ENCODE assay signal across 9 cellular contexts in genomic region chr3:52193059-52193458, GRCh38. TPM values are rescaled to one million over a fixed set of nuclear protein-coding genes. Genes with fewer than 3 reads are reported as not detected.
DNase-seq lines count a peak whose midpoint lies in the region; ATAC-seq, FAIRE-seq and TF ChIP-seq lines count a peak whose summit lies in the region.
"Had no signal": no experiment of that assay in that cellular context is flagged by ENCODE, and none has a peak within 500 bp of the region (broad histone marks: within the 10 kb centered on the region; RNA-seq: fewer than 3 reads in every experiment).

No MANE protein-coding gene starts in this region.

- TF ChIP-seq POLR2A in right lobe of liver (IDR thresholded peaks at IDR 0.05): no peak
- TF ChIP-seq POLR2A in GM18505 (IDR thresholded peaks at IDR 0.05; ENCODE audit: borderline replicate concordance, extremely low read depth, insufficient read depth, insufficient read length): no peak

- DNase-seq in ACHN (peak; percentile 58), HTR-8/SVneo (ENCODE audit: insufficient read length, low spot score) (peak; percentile 75), bronchial epithelial cell (ENCODE audit: low read depth) (peak; percentile 57), right lobe of liver (peak; percentile 88 to 95 (median 94))
- no peak for DNase-seq in activated CD4-positive, alpha-beta T cell treated with anti-CD3 and anti-CD28 coated beads, Interleukin-2, amount 50 U/mL, for 4 hours

- intact Hi-C loops in right lobe of liver (cut with DNase I): no loop called here

- H3K27me3 ChIP-seq in bronchial epithelial cell (ENCODE audit: control insufficient read depth, insufficient read depth, low read length): peaks cover 2% of the 10 kb centered on the region
- no peaks in the 10 kb centered on the region for H3K27me3 ChIP-seq in right lobe of liver

- no peaks in the 10 kb centered on the region for H3K9me3 Mint-ChIP-seq in activated T-helper 17 cell treated with anti-CD3 and anti-CD28 coated beads, Interleukin-2, amount 50 U/mL, for 72 hours

- no peaks in the 10 kb centered on the region for H3K27me3 Mint-ChIP-seq in activated T-helper 17 cell treated with anti-CD3 and anti-CD28 coated beads, Interleukin-2, amount 50 U/mL, for 72 hours
- H3K27me3 Mint-ChIP-seq: progenitor cell of endocrine pancreas had no signal

- WGBS in right lobe of liver (ENCODE audit: insufficient coverage, low coverage, low lambda C conversion rate, missing lambda C conversion rate): 9% methylated on average over 7 of the region's 18 CpGs

- H3K4me3 ChIP-seq in bronchial epithelial cell (ENCODE audit: low read depth, low read length) (no peak overlapping the region), right lobe of liver (no peak overlapping the region)

- no peak overlapping the region for H3K27ac Mint-ChIP-seq in activated T-helper 17 cell treated with anti-CD3 and anti-CD28 coated beads, Interleukin-2, amount 50 U/mL, for 72 hours
- H3K27ac Mint-ChIP-seq: progenitor cell of endocrine pancreas had no signal

- TF ChIP-seq CTCF in bronchial epithelial cell (IDR thresholded peaks at IDR 0.05; ENCODE audit: insufficient read depth, low read length, severe bottlenecking) (no peak), right lobe of liver (IDR thresholded peaks at IDR 0.05) (no peak)

- peaks cover under 1% of the 10 kb centered on the region for H3K36me3 Mint-ChIP-seq in activated T-helper 17 cell treated with anti-CD3 and anti-CD28 coated beads, Interleukin-2, amount 50 U/mL, for 72 hours (ENCODE audit: low read depth)

- peak; percentile 51 to 74 (median 66) for ATAC-seq in right lobe of liver
- ATAC-seq in GM19463 (IDR thresholded peaks at IDR 0.05; ENCODE audit: unreplicated experiment): no peak
- no peak for ATAC-seq in GM18505 (IDR thresholded peaks at IDR 0.05; ENCODE audit: unreplicated experiment)
- no peak for ATAC-seq in activated T-helper 17 cell treated with anti-CD3 and anti-CD28 coated beads, Interleukin-2, amount 50 U/mL, for 72 hours (replicated peaks)

- no peaks in the 10 kb centered on the region for H3K9me3 ChIP-seq in right lobe of liver

- in situ Hi-C loops in ACHN (cut with HindIII; ENCODE audit: low pct_ligation_motif_present, low pct_unique_long_range_greater_than_20kb, low sequenced_read_pairs): no loop called here

- H3K4me3 Mint-ChIP-seq in activated T-helper 17 cell treated with anti-CD3 and anti-CD28 coated beads, Interleukin-2, amount 50 U/mL, for 72 hours: no peak overlapping the region

- H3K36me3 ChIP-seq in bronchial epithelial cell (ENCODE audit: control insufficient read depth, insufficient read depth, low read length) (no peaks in the 10 kb centered on the region), right lobe of liver (no peaks in the 10 kb centered on the region)

- peaks cover 17% of the 10 kb centered on the region for H3K4me1 Mint-ChIP-seq in activated T-helper 17 cell treated with anti-CD3 and anti-CD28 coated beads, Interleukin-2, amount 50 U/mL, for 72 hours

- peak overlapping the region in 1 of 3 donors; percentile 51 for H3K27ac ChIP-seq in right lobe of liver

- peaks cover 0 to 54% (median 13%) of the 10 kb centered on the region in 4 donors for H3K4me1 ChIP-seq in right lobe of liver

- peak; percentile 85 for FAIRE-seq in HTR-8/SVneo (lab: Jason Lieb, UNC)
- no peak for FAIRE-seq in bronchial epithelial cell (lab: Jason Lieb, UNC)

RNA-seq across cellular contexts. Expression of gene ALAS1, which starts 4.9 kb away (rescaled TPM):
- total RNA-seq in bronchial epithelial cell: 32.1 and 66.7 TPM in 2 replicates
- 100 to 1,000 TPM in 4 of 6 experiments, 10 to 100 TPM in 2; 73.4 to 783 (median 147) TPM for total RNA-seq in right lobe of liver
- total RNA-seq in activated T-helper 17 cell treated with anti-CD3 and anti-CD28 coated beads, Interleukin-2, amount 50 U/mL, for 72 hours: 10 to 100 TPM; 66.1 to 72.7 TPM

RNA-seq across cellular contexts. Expression of gene TLR9, which starts 32.4 kb away (rescaled TPM):
- not detected in 2 replicates for total RNA-seq in bronchial epithelial cell
- total RNA-seq in right lobe of liver: under 1 TPM in 4 of 6 experiments, not detected in 2; 0.12 to 0.59 (median 0.24) TPM
- total RNA-seq in activated T-helper 17 cell treated with anti-CD3 and anti-CD28 coated beads, Interleukin-2, amount 50 U/mL, for 72 hours: under 1 TPM; 0.30 to 0.93 TPM
- total RNA-seq: progenitor cell of endocrine pancreas had no signal

RNA-seq across cellular contexts. Expression of gene POC1A, which starts 38.8 kb away (rescaled TPM):
- 1.8 and 3.3 TPM in 2 replicates for total RNA-seq in bronchial epithelial cell
- 1 to 10 TPM; 2.0 to 4.3 (median 3.2) TPM for total RNA-seq in right lobe of liver
- total RNA-seq in activated T-helper 17 cell treated with anti-CD3 and anti-CD28 coated beads, Interleukin-2, amount 50 U/mL, for 72 hours: 10 to 100 TPM; 19.5 to 28.1 TPM

RNA-seq across cellular contexts. Expression of gene TWF2, which starts 45.9 kb away (rescaled TPM):
- total RNA-seq in bronchial epithelial cell: 47.6 and 57.7 TPM in 2 replicates
- 10 to 100 TPM; 12.9 to 34.4 (median 23.7) TPM for total RNA-seq in right lobe of liver
- 100 to 1,000 TPM in 1 of 2 donors, 10 to 100 TPM in 1; 89.9 to 159 TPM for total RNA-seq in activated T-helper 17 cell treated with anti-CD3 and anti-CD28 coated beads, Interleukin-2, amount 50 U/mL, for 72 hours

RNA-seq across cellular contexts. Expression of gene PPM1M, which starts 52.5 kb away (rescaled TPM):
- total RNA-seq in bronchial epithelial cell: 2.0 and 2.6 TPM in 2 replicates
- total RNA-seq in right lobe of liver: 1 to 10 TPM; 2.8 to 7.1 (median 4.5) TPM
- 100 to 1,000 TPM in 1 of 2 donors, 10 to 100 TPM in 1; 84.6 to 112 TPM for total RNA-seq in activated T-helper 17 cell treated with anti-CD3 and anti-CD28 coated beads, Interleukin-2, amount 50 U/mL, for 72 hours

Comparison
In these comparisons a context has a peak if more than half of its experiments do, and no peak if none do; other contexts are left out.
1. DNase-seq: peak in ACHN (single experiment), HTR-8/SVneo (single experiment), bronchial epithelial cell (single experiment) and right lobe of liver (3 of 3); none in activated CD4-positive, alpha-beta T cell treated with anti-CD3 and anti-CD28 coated beads, Interleukin-2, amount 50 U/mL, for 4 hours (0 of 2).
2. ATAC-seq: peak in right lobe of liver (4 of 4); none in GM19463 (single experiment), GM18505 (single experiment) and activated T-helper 17 cell treated with anti-CD3 and anti-CD28 coated beads, Interleukin-2, amount 50 U/mL, for 72 hours (single experiment).